ENCODE assay signal across 8 cellular contexts in the genomic region with DNA sequence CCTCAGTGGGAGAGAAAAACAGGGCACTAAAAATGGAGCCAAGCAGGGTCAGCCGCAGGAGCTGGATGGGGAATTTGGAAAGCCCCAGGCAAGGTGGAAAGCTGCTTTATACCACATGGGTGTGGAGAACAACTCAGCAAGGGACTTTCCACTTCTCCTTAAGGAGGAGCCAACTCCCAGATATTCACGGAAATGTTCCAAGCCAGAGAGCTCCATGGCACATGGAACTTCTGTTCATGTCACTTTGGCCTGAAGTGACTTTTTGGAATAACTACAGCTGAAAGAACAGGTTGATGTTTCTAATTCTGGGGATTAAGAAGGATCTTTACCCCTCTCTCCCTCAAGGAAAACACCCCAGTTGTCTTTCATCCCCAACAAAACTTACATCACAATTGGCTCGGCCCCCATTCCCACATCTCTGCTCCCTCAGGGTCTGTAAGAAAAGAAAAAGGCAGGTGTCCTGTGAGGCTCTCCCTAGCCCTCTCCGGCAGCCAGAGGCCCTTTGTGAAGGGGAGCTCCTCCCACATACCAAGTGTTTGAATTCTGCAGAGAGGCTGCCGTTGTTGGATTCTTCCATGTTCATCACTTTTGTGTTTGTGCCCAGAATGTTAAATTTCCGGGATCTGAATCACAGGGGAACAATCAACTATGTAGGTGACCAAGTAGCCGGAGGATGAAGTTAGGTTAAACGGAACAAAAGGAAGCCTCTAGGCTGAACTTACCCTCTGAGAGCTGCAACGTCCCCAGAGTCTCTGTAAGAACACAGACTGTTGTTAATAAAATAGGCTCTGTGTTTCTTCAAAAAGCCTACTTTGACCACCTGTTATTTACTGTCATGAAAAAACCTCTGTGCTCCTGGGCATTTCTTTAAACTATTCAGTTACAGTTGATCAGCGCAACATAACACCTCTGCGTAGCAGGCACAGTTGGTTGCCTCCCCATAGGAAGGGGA. TPM values are rescaled to one million over a fixed set of nuclear protein-coding genes. Genes with fewer than 3 reads are reported as not detected.
DNase-seq lines count a peak whose midpoint lies in the region; ATAC-seq and TF ChIP-seq lines count a peak whose summit lies in the region.

No MANE protein-coding gene starts in this region.

- H3K36me3 Mint-ChIP-seq in chondrocyte (ENCODE audit: low read depth): peaks cover 36% of the 10 kb centered on the region

- H3K4me1 ChIP-seq in HUES48 (ENCODE audit: control insufficient read depth, insufficient read depth, low read length): peaks cover 20% of the 10 kb centered on the region
- peaks cover 18% of the 10 kb centered on the region for H3K4me1 ChIP-seq in lower lobe of right lung

- peak overlapping the region; percentile 98 for H3K27ac ChIP-seq in HUES48 (ENCODE audit: low read depth, low read length)
- peak overlapping the region; percentile 40 for H3K27ac ChIP-seq in lower lobe of right lung

- peaks cover 25% of the 10 kb centered on the region for H3K4me1 Mint-ChIP-seq in chondrocyte (ENCODE audit: low read depth)

- no peak overlapping the region for H3K4me3 Mint-ChIP-seq in chondrocyte (ENCODE audit: unreplicated experiment)

- no peaks in the 10 kb centered on the region for H3K9me3 Mint-ChIP-seq in chondrocyte (ENCODE audit: low read depth)

- H3K27me3 ChIP-seq in HUES48 (ENCODE audit: control insufficient read depth, insufficient read depth, low read length): no peaks in the 10 kb centered on the region
- no peaks in the 10 kb centered on the region for H3K27me3 ChIP-seq in lower lobe of right lung (ENCODE audit: low read depth)

- peaks cover 59% of the 10 kb centered on the region for H3K36me3 ChIP-seq in HUES48 (ENCODE audit: control insufficient read depth, insufficient read depth, low read length)
- H3K36me3 ChIP-seq in lower lobe of right lung: peaks cover 100% of the 10 kb centered on the region

- ATAC-seq in lower lobe of right lung (peak; percentile 77 to 81), GM21447 (IDR thresholded peaks at IDR 0.05; ENCODE audit: unreplicated experiment) (no peak), GM21825 (IDR thresholded peaks at IDR 0.05; ENCODE audit: unreplicated experiment) (no peak), HG03378 (IDR thresholded peaks at IDR 0.05; ENCODE audit: unreplicated experiment) (no peak)

- no peaks in the 10 kb centered on the region for H3K27me3 Mint-ChIP-seq in chondrocyte (ENCODE audit: low read depth)

- H3K27ac Mint-ChIP-seq in chondrocyte (ENCODE audit: unreplicated experiment): peak overlapping the region; percentile 88

- H3K9ac ChIP-seq in HUES48 (ENCODE audit: low read depth, low read length): peak overlapping the region; percentile 73

- intact Hi-C loops in lower lobe of right lung (cut with DNase I): no loop called here

- DNase-seq in A172 (ENCODE audit: low spot score) (peak; percentile 93), chondrocyte (ENCODE audit: low spot score) (no peak), lower lobe of right lung (no peak), LoVo (ENCODE audit: low spot score) (no peak)

- H3K9me3 ChIP-seq in HUES48 (ENCODE audit: control insufficient read depth, insufficient read depth, low read length) (no peaks in the 10 kb centered on the region), lower lobe of right lung (no peaks in the 10 kb centered on the region)

- peak overlapping the region; percentile 51 for H3K4me3 ChIP-seq in HUES48 (ENCODE audit: low read depth, low read length)
- H3K4me3 ChIP-seq in lower lobe of right lung: no peak overlapping the region

- TF ChIP-seq CTCF in chondrocyte (IDR thresholded peaks at IDR 0.05) (peak; percentile 44), lower lobe of right lung (IDR thresholded peaks at IDR 0.05) (no peak)

RNA-seq across cellular contexts. Expression of a gene that starts 41.0 kb away (rescaled TPM):
- total RNA-seq in A172 (2014; rRNA removed; shearing (Covaris generic)): 5.0 and 5.5 TPM in 2 replicates
- 12.2 to 17.6 TPM (median 14.3 TPM) in 3 replicates for total RNA-seq in chondrocyte
- total RNA-seq in lower lobe of right lung: 53.3 TPM

RNA-seq across cellular contexts. Expression of a gene that starts 53.1 kb away (rescaled TPM):
- total RNA-seq in A172 (2014; rRNA removed; shearing (Covaris generic)): 23.4 and 30.9 TPM in 2 replicates
- total RNA-seq in chondrocyte (29.5 to 32.8 TPM (median 31.0 TPM) in 3 replicates), lower lobe of right lung (67.9 TPM)

RNA-seq across cellular contexts. Expression of a gene that starts 58.9 kb away (rescaled TPM):
- total RNA-seq in A172 (2014; rRNA removed; shearing (Covaris generic)): 78.5 and 92.9 TPM in 2 replicates
- total RNA-seq in chondrocyte (164 to 203 TPM (median 164 TPM) in 3 replicates), lower lobe of right lung (278 TPM)

Comparison
In these comparisons a context has a peak if more than half of its experiments do, and no peak if none do; other contexts are left out.
1. ATAC-seq: peak in lower lobe of right lung (2 of 2); none in GM21447 (single experiment), GM21825 (single experiment) and HG03378 (single experiment).